9 cellular contexts compared by ENCODE assay signal in the genomic region with DNA sequence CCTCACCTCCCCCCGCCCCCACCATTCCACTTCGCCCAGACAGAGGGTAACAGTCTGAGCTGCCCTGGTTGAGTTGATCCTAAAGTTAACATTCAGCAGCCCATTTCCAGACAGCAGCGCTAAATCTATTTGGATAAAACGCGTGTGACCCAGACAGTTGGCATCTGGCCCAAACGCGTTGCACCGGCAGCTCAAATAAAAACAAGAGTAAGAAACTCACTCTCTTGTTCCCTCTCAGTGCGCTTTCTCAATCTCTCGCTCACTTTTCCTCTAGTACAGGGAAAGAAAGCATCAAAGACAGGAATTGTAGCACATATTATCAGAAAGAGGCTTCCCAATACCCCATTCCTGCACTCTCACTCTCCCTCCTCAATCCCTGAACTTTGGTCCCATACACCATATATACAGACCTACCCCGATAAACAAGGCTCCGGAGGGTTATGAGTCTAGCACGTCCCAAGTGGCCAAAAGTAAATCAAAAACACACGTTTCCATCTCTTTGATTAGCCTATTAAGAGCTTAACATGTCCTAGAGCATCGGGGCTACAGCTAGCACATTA. TPM values are rescaled to one million over a fixed set of nuclear protein-coding genes. Genes with fewer than 3 reads are reported as not detected.
A peak's percentile ranks its signal among the peaks of the same experiment; 100 is the strongest.
DNase-seq lines count a peak whose midpoint lies in the region; ATAC-seq lines count a peak whose summit lies in the region.
"Had no signal": no experiment of that assay in that cellular context is flagged by ENCODE, and none has a peak within 500 bp of the region (broad histone marks: within the 10 kb centered on the region; RNA-seq: fewer than 3 reads in every experiment).

No MANE protein-coding gene starts in this region.

- H3K27me3 ChIP-seq in skeletal muscle satellite cell (ENCODE audit: control insufficient read depth, insufficient read depth, low read length), result no peaks in the 10 kb centered on the region

- H3K4me2 ChIP-seq in skeletal muscle satellite cell (ENCODE audit: low read length), result peak overlapping the region; percentile 84

- peak; percentile 36 for ATAC-seq in HG03342 (IDR thresholded peaks at IDR 0.05; ENCODE audit: unreplicated experiment)

- H3K9me3 ChIP-seq in iPS-18c (ENCODE audit: control insufficient read depth, insufficient read depth, low read length) (no peaks in the 10 kb centered on the region), skeletal muscle satellite cell (replicated peaks; ENCODE audit: low read length) (no peaks in the 10 kb centered on the region)

- H3K4me3 ChIP-seq in iPS-18c (ENCODE audit: insufficient read depth, low read depth, low read length) (peak overlapping the region; percentile 56), skeletal muscle satellite cell (ENCODE audit: low read length) (peak overlapping the region; percentile 76)

- H3K4me1 ChIP-seq in skeletal muscle satellite cell (ENCODE audit: control insufficient read depth, insufficient read depth, low read length), result peaks cover 22% of the 10 kb centered on the region

- H3K27me3 Mint-ChIP-seq in T-helper 2 cell treated with Interferon-gamma antibody and Interleukin-4, amounts not matched to agents 5 μg/mL and 100 μg/mL, for 36 hours (ENCODE audit: low read depth), result peaks cover 3% of the 10 kb centered on the region

- H3K4me1 Mint-ChIP-seq in T-helper 2 cell treated with Interferon-gamma antibody and Interleukin-4, amounts not matched to agents 5 μg/mL and 100 μg/mL, for 36 hours (ENCODE audit: low read depth), result peaks cover 20% of the 10 kb centered on the region

- peak; percentile 39 for DNase-seq in NCI-H1105 treated with DMSO at 0.1 percent for 48 hours (lab: John Stamatoyannopoulos, UW)
- no peak for DNase-seq in NCI-H1105 (lab: John Stamatoyannopoulos, UW)
- peak; percentile 76 for DNase-seq in RPMI8226
- DNase-seq in brain pericyte (ENCODE audit: low read depth, low spot score), result peak; percentile 47
- DNase-seq in T-helper 2 cell treated with Interferon-gamma antibody and Interleukin-4, amounts not matched to agents 5 μg/mL and 100 μg/mL, for 36 hours (ENCODE audit: low spot score), result no peak

- no peaks in the 10 kb centered on the region for H3K9me3 Mint-ChIP-seq in T-helper 2 cell treated with Interferon-gamma antibody and Interleukin-4, amounts not matched to agents 5 μg/mL and 100 μg/mL, for 36 hours
- H3K9me3 Mint-ChIP-seq: dendritic cell treated with granulocyte-macrophage colony-stimulating factor and Interleukin-4, amounts not matched to agents 40 ng/mL and 50 ng/mL, for 4 days had no signal

- H3K36me3 ChIP-seq in skeletal muscle satellite cell (ENCODE audit: insufficient read depth, low read length), result no peaks in the 10 kb centered on the region

- no peaks in the 10 kb centered on the region for H3K36me3 Mint-ChIP-seq in T-helper 2 cell treated with Interferon-gamma antibody and Interleukin-4, amounts not matched to agents 5 μg/mL and 100 μg/mL, for 36 hours (ENCODE audit: low read depth)

- H3K4me3 Mint-ChIP-seq in T-helper 2 cell treated with Interferon-gamma antibody and Interleukin-4, amounts not matched to agents 5 μg/mL and 100 μg/mL, for 36 hours, result no peak overlapping the region

- peak overlapping the region; percentile 84 for H3K9ac ChIP-seq in skeletal muscle satellite cell (ENCODE audit: low read depth, low read length)

- H3K27ac Mint-ChIP-seq in T-helper 2 cell treated with Interferon-gamma antibody and Interleukin-4, amounts not matched to agents 5 μg/mL and 100 μg/mL, for 36 hours, result no peak overlapping the region
- H3K27ac Mint-ChIP-seq: dendritic cell treated with granulocyte-macrophage colony-stimulating factor and Interleukin-4, amounts not matched to agents 40 ng/mL and 50 ng/mL, for 4 days had no signal

RNA-seq across cellular contexts. Expression of a gene that starts 1.3 kb away (rescaled TPM):
- total RNA-seq in skeletal muscle satellite cell (2012; rRNA removed), result 41.3 and 44.1 TPM in 2 replicates

Comparison
In these comparisons a context has a peak if more than half of its experiments do, and no peak if none do; other contexts are left out.
1. DNase-seq: peak in NCI-H1105 treated with DMSO at 0.1 percent for 48 hours (single experiment), RPMI8226 (single experiment) and brain pericyte (single experiment); none in NCI-H1105 (single experiment) and T-helper 2 cell treated with Interferon-gamma antibody and Interleukin-4, amounts not matched to agents 5 μg/mL and 100 μg/mL, for 36 hours (single experiment).